In genomic region chr12:71627438-71628002, GRCh38 we compare ENCODE assay signal across 2 cellular contexts.
TF ChIP-seq lines count a peak whose summit lies in the region.

No MANE protein-coding gene starts in this region.

TF ChIP-seq in HepG2, 621 proteins besides CTCF, POLR2A, EP300 and RAD21:
- TF ChIP-seq MIER3 (CRISPR knock-in tag; IDR thresholded peaks at IDR 0.05; ENCODE audit: borderline replicate concordance) (no peak), ZBTB21 (CRISPR knock-in tag; IDR thresholded peaks at IDR 0.05) (peak; percentile 55; the same call in 1 of the 2 replicates), SATB2 (CRISPR knock-in tag; IDR thresholded peaks at IDR 0.05) (no peak), FOXK1 (CRISPR knock-in tag; IDR thresholded peaks at IDR 0.05; ENCODE audit: borderline replicate concordance, low read depth) (no peak), ATF7 (IDR thresholded peaks at IDR 0.05) (0 out of 2 replicates have a peak, but pooled peaks have one; percentile 12), ATF7 (CRISPR knock-in tag; IDR thresholded peaks at IDR 0.05) (no peak), ZNF326 (CRISPR knock-in tag; IDR thresholded peaks at IDR 0.05; ENCODE audit: borderline replicate concordance) (no peak)
TF ChIP-seq in HepG2: peak in this region for 2.

TF ChIP-seq in SK-N-SH treated with all-trans-retinoic acid at 6 μM for 48 hours, 23 proteins besides CTCF, POLR2A, EP300 and RAD21:
- TF ChIP-seq TSHZ2 (CRISPR knock-in tag; IDR thresholded peaks at IDR 0.05) (no peak), BACH2 (CRISPR knock-in tag; IDR thresholded peaks at IDR 0.05; ENCODE audit: borderline replicate concordance) (no peak), TCF4 (CRISPR knock-in tag; IDR thresholded peaks at IDR 0.05; ENCODE audit: borderline replicate concordance) (no peak), RARB (CRISPR knock-in tag; IDR thresholded peaks at IDR 0.05) (no peak), PATZ1 (CRISPR knock-in tag; IDR thresholded peaks at IDR 0.05; ENCODE audit: borderline replicate concordance) (0 out of 2 replicates have a peak, but pooled peaks have one; percentile 31), CSDC2 (CRISPR knock-in tag; IDR thresholded peaks at IDR 0.05) (no peak), GLIS3 (CRISPR knock-in tag; IDR thresholded peaks at IDR 0.05) (no peak), ZFP3 (CRISPR knock-in tag; IDR thresholded peaks at IDR 0.05) (no peak), ZC3H10 (CRISPR knock-in tag; IDR thresholded peaks at IDR 0.05) (peak; percentile 66; the same call in 1 of the 2 replicates), SNAI2 (CRISPR knock-in tag; IDR thresholded peaks at IDR 0.05) (no peak), ARNTL (CRISPR knock-in tag; IDR thresholded peaks at IDR 0.05; ENCODE audit: borderline replicate concordance, low read depth) (no peak), PPARA (CRISPR knock-in tag; IDR thresholded peaks at IDR 0.05; ENCODE audit: borderline replicate concordance) (no peak), TOX (CRISPR knock-in tag; IDR thresholded peaks at IDR 0.05; ENCODE audit: borderline replicate concordance) (peak; percentile 79), ESRRG (CRISPR knock-in tag; IDR thresholded peaks at IDR 0.05) (no peak), ZNF565 (CRISPR knock-in tag; conservative IDR thresholded peaks at IDR 0.05; ENCODE audit: low read depth) (no peak), OSR1 (CRISPR knock-in tag; IDR thresholded peaks at IDR 0.05) (no peak), CSRNP3 (CRISPR knock-in tag; IDR thresholded peaks at IDR 0.05) (no peak), ZNF8 (CRISPR knock-in tag; IDR thresholded peaks at IDR 0.05) (no peak), POU6F1 (CRISPR knock-in tag; IDR thresholded peaks at IDR 0.05; ENCODE audit: borderline replicate concordance, low read depth) (no peak), ISL1 (CRISPR knock-in tag; IDR thresholded peaks at IDR 0.05) (peak; percentile 94), ZNF70 (CRISPR knock-in tag; IDR thresholded peaks at IDR 0.05) (no peak), ZFP30 (CRISPR knock-in tag; IDR thresholded peaks at IDR 0.05) (no peak), CREB5 (CRISPR knock-in tag; IDR thresholded peaks at IDR 0.05; ENCODE audit: low read depth) (0 out of 2 replicates have a peak, but pooled peaks have one; percentile 40)
